ENCODE assay signal across 9 cellular contexts in genomic region chr5:151825445-151825844, GRCh38. TPM values are rescaled to one million over a fixed set of nuclear protein-coding genes. Genes with fewer than 3 reads are reported as not detected.
DNase-seq lines count a peak whose midpoint lies in the region; ATAC-seq and TF ChIP-seq lines count a peak whose summit lies in the region.
"Had no signal": no experiment of that assay in that cellular context is flagged by ENCODE, and none has a peak within 500 bp of the region (broad histone marks: within the 10 kb centered on the region; RNA-seq: fewer than 3 reads in every experiment).

No MANE protein-coding gene starts in this region.

- H3K36me3 Mint-ChIP-seq in immature natural killer cell = peaks cover 0 to 14% (median 8%) of the 10 kb centered on the region in 3 donors

- peak; percentile 73 for TF ChIP-seq CTCF in OCI-LY3 (IDR thresholded peaks at IDR 0.05; ENCODE audit: low read depth, low read length)
- peak; percentile 74 to 84 (median 79) for TF ChIP-seq CTCF in breast epithelium (IDR thresholded peaks at IDR 0.05)

- H3K27ac ChIP-seq in OCI-LY3 (ENCODE audit: low read length) (no peak overlapping the region), breast epithelium (no peak overlapping the region)

- H3K4me3 ChIP-seq in OCI-LY3 (ENCODE audit: low read length) = no peak overlapping the region
- no peak overlapping the region for H3K4me3 ChIP-seq in breast epithelium

- peak overlapping the region in 1 of 6 donors; percentile 30 for H3K27ac Mint-ChIP-seq in immature natural killer cell

- H3K9me3 ChIP-seq in OCI-LY3 (ENCODE audit: insufficient read depth, low read length) (no peaks in the 10 kb centered on the region), breast epithelium (no peaks in the 10 kb centered on the region)

- no peaks in the 10 kb centered on the region for H4K20me1 ChIP-seq in OCI-LY3 (ENCODE audit: insufficient read depth, low read length)

- TF ChIP-seq POLR2A in breast epithelium (IDR thresholded peaks at IDR 0.05) = no peak

- H3K4me1 Mint-ChIP-seq in immature natural killer cell = peaks cover 3 to 6% of the 10 kb centered on the region in 2 donors

- peak; percentile 73 for ATAC-seq in GM19351 (IDR thresholded peaks at IDR 0.05; ENCODE audit: unreplicated experiment)
- no peak for ATAC-seq in HG02763 (IDR thresholded peaks at IDR 0.05; ENCODE audit: unreplicated experiment)

- intact Hi-C loops in breast epithelium (cut with DNase I; ENCODE audit: low total_unique reads) = loop anchor here (10.0 kb wide), 1 partner anchor 679 kb away; no protein-coding TSS in a partner anchor

- H3K4me2 ChIP-seq in OCI-LY3 (ENCODE audit: low read length) = no peak overlapping the region

- H3K4me3 Mint-ChIP-seq in immature natural killer cell = no peak overlapping the region
- H3K4me3 Mint-ChIP-seq: central memory CD8-positive, alpha-beta T cell had no signal

- no peaks in the 10 kb centered on the region for H3K79me2 ChIP-seq in OCI-LY3 (ENCODE audit: low read length)

- H3K27me3 ChIP-seq in OCI-LY3 (ENCODE audit: low read depth, low read length) (no peaks in the 10 kb centered on the region), breast epithelium (no peaks in the 10 kb centered on the region)

- peaks cover 4% of the 10 kb centered on the region for H3K36me3 ChIP-seq in OCI-LY3 (replicated peaks; ENCODE audit: low read depth, low read length)
- H3K36me3 ChIP-seq in breast epithelium = no peaks in the 10 kb centered on the region

- H3K4me1 ChIP-seq in OCI-LY3 (ENCODE audit: low read length) (no peaks in the 10 kb centered on the region), breast epithelium (no peaks in the 10 kb centered on the region)

- peaks cover 0 to 2% (median 0%) of the 10 kb centered on the region in 3 donors for H3K27me3 Mint-ChIP-seq in immature natural killer cell (ENCODE audit: low read depth in 3 of 3)
- H3K27me3 Mint-ChIP-seq: central memory CD8-positive, alpha-beta T cell had no signal

- H2AFZ ChIP-seq in OCI-LY3 (ENCODE audit: low read depth, low read length) = no peak overlapping the region

- peaks cover 0 to 2% (median 0%) of the 10 kb centered on the region in 6 donors for H3K9me3 Mint-ChIP-seq in immature natural killer cell
- H3K9me3 Mint-ChIP-seq: central memory CD8-positive, alpha-beta T cell had no signal

- no peak overlapping the region for H3K9ac ChIP-seq in OCI-LY3 (ENCODE audit: low read length)

- DNase-seq in DMS79 (lab: John Stamatoyannopoulos, UW) = peak; percentile 5
- DNase-seq in HuH-7.5 (ENCODE audit: low spot score) = peak; percentile 19
- DNase-seq in breast epithelium (ENCODE audit: low spot score in 2 of 2) = peak in 1 of 2 donors; percentile 35
- DNase-seq in immature natural killer cell = peak; percentile 11 to 40 (median 27)
- peak; percentile 22 for DNase-seq in stimulated activated CD4-positive, alpha-beta T cell treated with anti-CD3 and anti-CD28 coated beads, Interleukin-4, amount 100 ng/mL, for 24 hours

RNA-seq across cellular contexts. Expression of gene G3BP1, which starts 53.7 kb away (rescaled TPM):
- total RNA-seq in breast epithelium = 100 to 1,000 TPM in 2 of 3 donors, 10 to 100 TPM in 1; 98.6 to 128 (median 107) TPM
- polyA plus RNA-seq in immature natural killer cell = 100 to 1,000 TPM; 124 to 148 (median 129) TPM
